1 cellular context compared by ENCODE assay signal in genomic region chr3:126985143-126985985, GRCh38.
TF ChIP-seq lines count a peak whose summit lies in the region.

No MANE protein-coding gene starts in this region.

TF ChIP-seq in SK-N-SH treated with all-trans-retinoic acid at 6 μM for 48 hours, 23 proteins besides CTCF, POLR2A, EP300 and RAD21 (continued from another document):
- TF ChIP-seq ISL1 (CRISPR knock-in tag; IDR thresholded peaks at IDR 0.05) = no peak
- TF ChIP-seq SNAI2 (CRISPR knock-in tag; IDR thresholded peaks at IDR 0.05) = no peak
- TF ChIP-seq POU6F1 (CRISPR knock-in tag; IDR thresholded peaks at IDR 0.05; ENCODE audit: borderline replicate concordance, low read depth) = no peak
- TF ChIP-seq OSR1 (CRISPR knock-in tag; IDR thresholded peaks at IDR 0.05) = no peak
- TF ChIP-seq ZFP30 (CRISPR knock-in tag; IDR thresholded peaks at IDR 0.05) = no peak
- TF ChIP-seq TSHZ2 (CRISPR knock-in tag; IDR thresholded peaks at IDR 0.05) = no peak
- no peak for TF ChIP-seq ESRRG (CRISPR knock-in tag; IDR thresholded peaks at IDR 0.05)
- no peak for TF ChIP-seq ZC3H10 (CRISPR knock-in tag; IDR thresholded peaks at IDR 0.05)
- no peak for TF ChIP-seq BACH2 (CRISPR knock-in tag; IDR thresholded peaks at IDR 0.05; ENCODE audit: borderline replicate concordance)
- no peak for TF ChIP-seq GLIS3 (CRISPR knock-in tag; IDR thresholded peaks at IDR 0.05)
